19 cellular contexts compared by ENCODE assay signal in genomic region chr20:18647777-18648176, GRCh38.
"Had no signal": no experiment of that assay in that cellular context is flagged by ENCODE, and none has a peak within 500 bp of the region (broad histone marks: within the 10 kb centered on the region; RNA-seq: fewer than 3 reads in every experiment).

No MANE protein-coding gene starts in this region.

- H3K27ac Mint-ChIP-seq: dendritic cell treated with granulocyte-macrophage colony-stimulating factor and Interleukin-4, amounts not matched to agents 40 ng/mL and 50 ng/mL, for 4 days; nephron progenitor cell; stimulated activated naive CD8-positive, alpha-beta T cell treated with anti-CD3 and anti-CD28 coated beads, Interleukin-15, Interleukin-2, amounts not matched to agents 100 ng/mL and 50 ng/mL, for 24 hours had no signal

- H3K27me3 ChIP-seq: esophagus squamous epithelium, gastroesophageal sphincter, tibial artery, upper lobe of right lung, vagina had no signal

- H3K4me3 Mint-ChIP-seq: dendritic cell treated with granulocyte-macrophage colony-stimulating factor and Interleukin-4, amounts not matched to agents 40 ng/mL and 50 ng/mL, for 4 days; effector memory CD8-positive, alpha-beta T cell; naive thymus-derived CD4-positive, alpha-beta T cell; nephron progenitor cell; stimulated activated naive CD8-positive, alpha-beta T cell treated with anti-CD3 and anti-CD28 coated beads, Interleukin-15, Interleukin-2, amounts not matched to agents 100 ng/mL and 50 ng/mL, for 24 hours had no signal

- H3K9me3 Mint-ChIP-seq: dendritic cell treated with granulocyte-macrophage colony-stimulating factor and Interleukin-4, amounts not matched to agents 40 ng/mL and 50 ng/mL, for 4 days; effector memory CD8-positive, alpha-beta T cell; naive thymus-derived CD4-positive, alpha-beta T cell; nephron progenitor cell; stimulated activated naive CD8-positive, alpha-beta T cell treated with anti-CD3 and anti-CD28 coated beads, Interleukin-15, Interleukin-2, amounts not matched to agents 100 ng/mL and 50 ng/mL, for 24 hours had no signal

- H3K9me3 ChIP-seq: esophagus squamous epithelium, gastroesophageal sphincter, tibial artery, upper lobe of right lung, vagina had no signal

- H3K27me3 Mint-ChIP-seq: dendritic cell treated with granulocyte-macrophage colony-stimulating factor and Interleukin-4, amounts not matched to agents 40 ng/mL and 50 ng/mL, for 4 days; effector memory CD8-positive, alpha-beta T cell; naive thymus-derived CD4-positive, alpha-beta T cell; stimulated activated naive CD8-positive, alpha-beta T cell treated with anti-CD3 and anti-CD28 coated beads, Interleukin-15, Interleukin-2, amounts not matched to agents 100 ng/mL and 50 ng/mL, for 24 hours had no signal

- H3K27ac ChIP-seq: epithelial cell of prostate, esophagus squamous epithelium, gastroesophageal sphincter, skin epidermis, tibial artery, upper lobe of right lung, vagina had no signal

- DNase-seq: effector memory CD8-positive, alpha-beta T cell; esophagus squamous epithelium; foreskin fibroblast; glutamatergic neuron; islet precursor cell; mammary epithelial cell; naive thymus-derived CD4-positive, alpha-beta T cell; nephron progenitor cell; stimulated activated CD4-positive, alpha-beta T cell treated with anti-CD3 and anti-CD28 coated beads, Interleukin-12 subunit alpha, Interleukin-12 subunit beta, amount 100 ng/mL, for 4 hours; tibial artery; upper lobe of right lung had no signal

- H3K4me3 ChIP-seq: esophagus squamous epithelium, gastroesophageal sphincter, skin epidermis, tibial artery, upper lobe of right lung, vagina had no signal

- ATAC-seq: effector memory CD8-positive, alpha-beta T cell; gastroesophageal sphincter; left lobe of liver; naive thymus-derived CD4-positive, alpha-beta T cell; sciatic nerve; upper lobe of right lung had no signal

- H3K36me3 ChIP-seq: esophagus squamous epithelium, gastroesophageal sphincter, tibial artery, upper lobe of right lung, vagina had no signal

- H3K4me1 ChIP-seq: upper lobe of right lung had no signal
